Comparison of ENCODE assay signal across 8 cellular contexts in the genomic region with DNA sequence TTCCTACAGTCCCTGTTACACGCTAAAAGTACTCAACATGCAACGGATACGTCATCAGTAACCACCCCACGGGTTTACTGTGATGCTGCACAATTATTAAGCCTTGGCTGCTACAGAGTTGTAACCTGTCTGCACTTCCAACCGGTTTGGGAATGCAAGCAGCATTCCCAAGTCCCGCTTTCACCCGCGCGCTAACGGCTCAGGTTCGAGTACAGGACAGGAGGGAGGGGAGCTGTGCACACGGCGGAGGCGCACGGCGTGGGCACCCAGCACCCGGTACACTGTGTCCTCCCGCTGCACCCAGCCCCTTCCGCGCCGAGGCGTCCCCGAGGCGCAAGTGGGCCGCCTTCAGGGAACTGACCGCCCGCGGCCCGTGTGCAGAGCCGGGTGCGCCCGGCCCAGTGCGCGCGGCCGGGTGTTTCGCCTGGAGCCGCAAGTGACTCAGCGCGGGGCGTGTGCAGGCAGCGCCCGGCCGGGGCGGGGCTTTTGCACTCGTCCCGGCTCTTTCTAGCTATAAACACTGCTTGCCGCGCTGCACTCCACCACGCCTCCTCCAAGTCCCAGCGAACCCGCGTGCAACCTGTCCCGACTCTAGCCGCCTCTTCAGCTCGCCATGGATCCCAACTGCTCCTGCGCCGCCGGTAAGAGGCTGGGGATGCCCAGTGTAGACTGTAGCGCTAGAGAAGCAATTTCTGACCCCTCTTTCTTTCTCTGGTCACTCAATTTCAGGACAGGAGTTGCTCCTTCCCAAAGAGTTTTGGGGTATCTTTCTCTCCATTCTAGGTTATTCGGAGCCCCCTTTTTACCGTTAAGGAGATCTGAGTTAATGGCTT. TPM values are rescaled to one million over a fixed set of nuclear protein-coding genes. Genes with fewer than 3 reads are reported as not detected.
A peak's percentile ranks its signal among the peaks of the same experiment; 100 is the strongest.
DNase-seq lines count a peak whose midpoint lies in the region; ATAC-seq and TF ChIP-seq lines count a peak whose summit lies in the region.

MT2A (plus strand) TSS at position 542 of the 833 bp plus-strand sequence; CDS start at position 614, 72 bp downstream.

- intact Hi-C loops in T-helper 2 cell treated with Interferon-gamma antibody and Interleukin-4, amounts not matched to agents 100 ng/mL and 5 ng/mL, for 36 hours (cut with micrococcal nuclease) = loop anchor here (1.0 to 2.0 kb wide), 5 partner anchors 9 to 324 kb away; partner anchors contain the start of genes HERPUD1, MT1E, MT1X and NUDT21
- intact Hi-C loops in vagina (cut with DNase I) = loop anchor here (2.0 kb wide), 1 partner anchor 25 kb away; the partner anchor contains the start of gene MT1M

- H3K9ac ChIP-seq in rectal smooth muscle tissue (ENCODE audit: low read length) = peak within 1 kb of the TSS; percentile 74

- H3K4me3 ChIP-seq in right atrium auricular region = peak within 1 kb of the TSS; percentile 60 to 70
- H3K4me3 ChIP-seq in rectal smooth muscle tissue (ENCODE audit: low read length) = peak within 1 kb of the TSS; percentile 86
- peak within 1 kb of the TSS; percentile 63 to 67 for H3K4me3 ChIP-seq in vagina

- H3K27ac ChIP-seq in right atrium auricular region = peak within 1 kb of the TSS; percentile 92 to 98
- H3K27ac ChIP-seq in rectal smooth muscle tissue (ENCODE audit: low read depth, low read length) = peak within 1 kb of the TSS; percentile 88
- H3K27ac ChIP-seq in vagina = peak within 1 kb of the TSS; percentile 83

- no peaks in the 10 kb centered on the region for H3K36me3 ChIP-seq in right atrium auricular region
- no peaks in the 10 kb centered on the region for H3K36me3 ChIP-seq in rectal smooth muscle tissue (ENCODE audit: control insufficient read depth, insufficient read depth, low read length)
- H3K36me3 ChIP-seq in vagina = no peaks in the 10 kb centered on the region

- peak in 1 of 2 donors; percentile 91 for TF ChIP-seq POLR2A in vagina (IDR thresholded peaks at IDR 0.05)

- no peaks in the 10 kb centered on the region for H3K9me3 ChIP-seq in right atrium auricular region
- H3K9me3 ChIP-seq in vagina = no peaks in the 10 kb centered on the region

- ATAC-seq in GM18502 (IDR thresholded peaks at IDR 0.05; ENCODE audit: poor library complexity, unreplicated experiment) (peak; percentile 91), HG02885 (IDR thresholded peaks at IDR 0.05; ENCODE audit: poor library complexity, unreplicated experiment) (peak; percentile 92)

- DNase-seq in NCI-H1694 (lab: John Stamatoyannopoulos, UW) (peak; percentile 78), anterior cingulate cortex (lab: John Stamatoyannopoulos, UW) (peak in 56 of 58 donors; percentile 32 to 93 (median 82)), right atrium auricular region (ENCODE audit: low spot score) (peak; percentile 98), vagina (ENCODE audit: extremely low spot score in 2 of 2) (peak in 1 of 2 donors; percentile 97)

- H3K27me3 ChIP-seq in right atrium auricular region = no peaks in the 10 kb centered on the region
- no peaks in the 10 kb centered on the region for H3K27me3 ChIP-seq in rectal smooth muscle tissue (ENCODE audit: control insufficient read depth, insufficient read depth, low read length)
- H3K27me3 ChIP-seq in vagina = no peaks in the 10 kb centered on the region

- H3K4me1 ChIP-seq in right atrium auricular region (peaks cover 0 to 63% of the 10 kb centered on the region in 2 donors), rectal smooth muscle tissue (ENCODE audit: control insufficient read depth, insufficient read depth, low read length) (peaks cover 16% of the 10 kb centered on the region), vagina (peaks cover 51% of the 10 kb centered on the region)

- no peak for TF ChIP-seq CTCF in right atrium auricular region (IDR thresholded peaks at IDR 0.05)
- TF ChIP-seq CTCF in vagina (IDR thresholded peaks at IDR 0.05) = no peak

RNA-seq across cellular contexts. Expression of gene MT2A, which starts in this region (rescaled TPM):
- total RNA-seq in T-helper 2 cell treated with Interferon-gamma antibody and Interleukin-4, amounts not matched to agents 100 ng/mL and 5 ng/mL, for 36 hours = 282 and 285 TPM in 2 replicates
- total RNA-seq in right atrium auricular region = 100 to 1,000 TPM in 1 of 2 donors, 10 to 100 TPM in 1; 33.3 to 118 TPM
- total RNA-seq in vagina = 661 TPM
